8 cellular contexts compared by ENCODE assay signal in genomic region chr19:1130801-1131717, GRCh38. TPM values are rescaled to one million over a fixed set of nuclear protein-coding genes. Genes with fewer than 3 reads are reported as not detected.
DNase-seq lines count a peak whose midpoint lies in the region; ATAC-seq, FAIRE-seq and TF ChIP-seq lines count a peak whose summit lies in the region.

No MANE protein-coding gene starts in this region.

- no peak for TF ChIP-seq POLR2A in heart left ventricle (IDR thresholded peaks at IDR 0.05)

- H3K9me3 Mint-ChIP-seq in activated naive CD4-positive, alpha-beta T cell treated with anti-CD3 and anti-CD28 coated beads, Interleukin-2, amount 50 U/mL, for 72 hours = no peaks in the 10 kb centered on the region
- H3K9me3 Mint-ChIP-seq in stimulated activated effector memory CD8-positive, alpha-beta T cell treated with anti-CD3 and anti-CD28 coated beads, Interleukin-12 subunit alpha, Interleukin-12 subunit beta, amount 100 ng/mL, for 72 hours = no peaks in the 10 kb centered on the region

- peak overlapping the region; percentile 94 to 97 for H3K27ac Mint-ChIP-seq in activated naive CD4-positive, alpha-beta T cell treated with anti-CD3 and anti-CD28 coated beads, Interleukin-2, amount 50 U/mL, for 72 hours
- peak overlapping the region; percentile 95 for H3K27ac Mint-ChIP-seq in stimulated activated effector memory CD8-positive, alpha-beta T cell treated with anti-CD3 and anti-CD28 coated beads, Interleukin-12 subunit alpha, Interleukin-12 subunit beta, amount 100 ng/mL, for 72 hours

- ATAC-seq in heart left ventricle = peak in 1 of 4 donors; percentile 2
- ATAC-seq in activated naive CD4-positive, alpha-beta T cell treated with anti-CD3 and anti-CD28 coated beads, Interleukin-2, amount 50 U/mL, for 72 hours = peak; percentile 3 to 4
- no peak for ATAC-seq in stimulated activated effector memory CD8-positive, alpha-beta T cell treated with anti-CD3 and anti-CD28 coated beads, Interleukin-12 subunit alpha, Interleukin-12 subunit beta, amount 100 ng/mL, for 72 hours

- DNase-seq in heart left ventricle = no peak
- no peak for DNase-seq in cardiac septum (ENCODE audit: low spot score)
- peak in 1 of 2 donors; percentile 42 for DNase-seq in activated naive CD4-positive, alpha-beta T cell treated with anti-CD3 and anti-CD28 coated beads, Interleukin-2, amount 50 U/mL, for 72 hours (ENCODE audit: low spot score in 2 of 2)
- no peak for DNase-seq in kidney
- DNase-seq in stimulated activated effector memory CD8-positive, alpha-beta T cell treated with anti-CD3 and anti-CD28 coated beads, Interleukin-12 subunit alpha, Interleukin-12 subunit beta, amount 100 ng/mL, for 72 hours (ENCODE audit: low spot score in 2 of 2) = peak in 1 of 2 donors; percentile 76
- DNase-seq in cortex of kidney (lab: John Stamatoyannopoulos, UW) = no peak
- no peak for DNase-seq in activated gamma-delta T cell treated with Interleukin-2 at 50 U/mL for 16 hours
- DNase-seq in kidney tubule cell (ENCODE audit: low spot score) = no peak

- no peaks in the 10 kb centered on the region for H3K27me3 ChIP-seq in heart left ventricle

- peak overlapping the region; percentile 42 to 96 (median 78) for H3K4me3 ChIP-seq in heart left ventricle
- peak overlapping the region; percentile 53 to 59 for H3K4me3 ChIP-seq in kidney (ENCODE audit: low read length in 2 of 2)

- WGBS in heart left ventricle, 4 donors = 67 to 77% (median 72%) methylated on average over 21 to 22 of the region's 22 CpGs

- no peak for TF ChIP-seq CTCF in heart left ventricle (IDR thresholded peaks at IDR 0.05)
- no peak for TF ChIP-seq CTCF in kidney (IDR thresholded peaks at IDR 0.05; ENCODE audit: borderline replicate concordance, extremely low read depth, insufficient read depth)

- H3K9me3 ChIP-seq in heart left ventricle = no peaks in the 10 kb centered on the region
- H3K9me3 ChIP-seq in kidney (ENCODE audit: control insufficient read depth in 1 of 2, low read length in 2 of 2) = no peaks in the 10 kb centered on the region

- H3K4me1 ChIP-seq in heart left ventricle (peaks cover 11 to 84% (median 29%) of the 10 kb centered on the region in 12 donors), kidney (ENCODE audit: control insufficient read depth in 1 of 2, insufficient read depth in 1 of 2, low read depth in 1 of 2, low read length in 2 of 2) (peaks cover 0 to 17% of the 10 kb centered on the region in 2 donors)

- peaks cover 4 to 53% (median 16%) of the 10 kb centered on the region in 9 donors for H3K36me3 ChIP-seq in heart left ventricle
- H3K36me3 ChIP-seq in kidney (ENCODE audit: control insufficient read depth in 1 of 2, insufficient read depth in 2 of 2, low read length in 2 of 2) = peaks cover 1 to 3% of the 10 kb centered on the region in 2 donors

- H3K9ac ChIP-seq in kidney (ENCODE audit: low read length in 2 of 2) = peak overlapping the region; percentile 77 to 88

- peaks cover 8 to 30% of the 10 kb centered on the region in 2 donors for H3K36me3 Mint-ChIP-seq in activated naive CD4-positive, alpha-beta T cell treated with anti-CD3 and anti-CD28 coated beads, Interleukin-2, amount 50 U/mL, for 72 hours
- H3K36me3 Mint-ChIP-seq in stimulated activated effector memory CD8-positive, alpha-beta T cell treated with anti-CD3 and anti-CD28 coated beads, Interleukin-12 subunit alpha, Interleukin-12 subunit beta, amount 100 ng/mL, for 72 hours = peaks cover 73% of the 10 kb centered on the region

- H3K4me1 Mint-ChIP-seq in stimulated activated effector memory CD8-positive, alpha-beta T cell treated with anti-CD3 and anti-CD28 coated beads, Interleukin-12 subunit alpha, Interleukin-12 subunit beta, amount 100 ng/mL, for 72 hours = peaks cover 57% of the 10 kb centered on the region

- H3K4me3 Mint-ChIP-seq in stimulated activated effector memory CD8-positive, alpha-beta T cell treated with anti-CD3 and anti-CD28 coated beads, Interleukin-12 subunit alpha, Interleukin-12 subunit beta, amount 100 ng/mL, for 72 hours = peak overlapping the region; percentile 84

- no peak for FAIRE-seq in kidney (lab: Jason Lieb, UNC)

- H3K27ac ChIP-seq in heart left ventricle = peak overlapping the region; percentile 67 to 100 (median 92)
- H3K27ac ChIP-seq in kidney (ENCODE audit: low read depth in 2 of 2, low read length in 2 of 2) = peak overlapping the region; percentile 92 to 95

- intact Hi-C loops in heart left ventricle (cut with DNase I) = loop anchor here in 5 of 10 donors (5.0 kb wide), 2 partner anchors 41 to 51 kb away; partner anchors contain the start of gene SBNO2 (in 4 of the 5)
- intact Hi-C loops in cardiac septum (cut with DNase I) = no loop called here
- intact Hi-C loops in kidney (cut with DNase I) = no loop called here

RNA-seq across cellular contexts. Expression of gene GPX4, which starts 27.3 kb away (rescaled TPM):
- total RNA-seq in heart left ventricle (100 to 1,000 TPM; 251 to 590 (median 289) TPM), cardiac septum (243 TPM), kidney (268 TPM)
- polyA plus RNA-seq in heart left ventricle (100 to 1,000 TPM; 377 to 558 TPM), kidney (ENCODE audit: insufficient read depth, low read depth, low replicate concordance) (966 TPM)
- 100 to 1,000 TPM; 154 to 316 TPM for total RNA-seq in activated naive CD4-positive, alpha-beta T cell treated with anti-CD3 and anti-CD28 coated beads, Interleukin-2, amount 50 U/mL, for 72 hours

RNA-seq across cellular contexts. Expression of gene POLR2E, which starts 35.9 kb away (rescaled TPM):
- 100 to 1,000 TPM; 116 to 220 (median 139) TPM for total RNA-seq in heart left ventricle
- 100 to 1,000 TPM; 161 to 209 TPM for polyA plus RNA-seq in heart left ventricle
- 125 TPM for total RNA-seq in cardiac septum
- 100 to 1,000 TPM; 248 to 259 TPM for total RNA-seq in activated naive CD4-positive, alpha-beta T cell treated with anti-CD3 and anti-CD28 coated beads, Interleukin-2, amount 50 U/mL, for 72 hours
- 158 TPM for total RNA-seq in kidney
- 189 TPM for polyA plus RNA-seq in kidney (ENCODE audit: insufficient read depth, low read depth, low replicate concordance)

RNA-seq across cellular contexts. Expression of gene SBNO2, which starts 43.0 kb away (rescaled TPM):
- total RNA-seq in heart left ventricle (10 to 100 TPM in 8 of 9 donors, 1 to 10 TPM in 1; 9.9 to 78.9 (median 20.0) TPM), cardiac septum (37.3 TPM), kidney (156 TPM)
- polyA plus RNA-seq in heart left ventricle (10 to 100 TPM; 10.1 to 18.7 TPM), kidney (ENCODE audit: insufficient read depth, low read depth, low replicate concordance) (12.2 TPM)
- 100 to 1,000 TPM; 113 to 144 TPM for total RNA-seq in activated naive CD4-positive, alpha-beta T cell treated with anti-CD3 and anti-CD28 coated beads, Interleukin-2, amount 50 U/mL, for 72 hours
